In genomic region chr18:70373062-70373519, GRCh38 we compare ENCODE assay signal across 1 cellular context.
TF ChIP-seq lines count a peak whose summit lies in the region.

No MANE protein-coding gene starts in this region.

TF ChIP-seq in HepG2, 621 proteins besides CTCF, POLR2A, EP300 and RAD21 (continued from another document and continues in another):
- TF ChIP-seq ZNF687 (CRISPR knock-in tag; IDR thresholded peaks at IDR 0.05) (no peak), PAWR (CRISPR knock-in tag; IDR thresholded peaks at IDR 0.05; ENCODE audit: borderline replicate concordance) (no peak), ZNF326 (CRISPR knock-in tag; IDR thresholded peaks at IDR 0.05; ENCODE audit: borderline replicate concordance) (no peak), SKI (IDR thresholded peaks at IDR 0.05; ENCODE audit: partially characterized antibody) (no peak), CREB3 (CRISPR knock-in tag; IDR thresholded peaks at IDR 0.05) (no peak), ARHGAP35 (CRISPR knock-in tag; IDR thresholded peaks at IDR 0.05; ENCODE audit: borderline replicate concordance) (no peak), ZKSCAN1 (IDR thresholded peaks at IDR 0.05; ENCODE audit: low read length) (no peak), ZNF574 (CRISPR knock-in tag; IDR thresholded peaks at IDR 0.05) (no peak), RFXANK (CRISPR knock-in tag; IDR thresholded peaks at IDR 0.05) (no peak), IKZF5 (CRISPR knock-in tag; IDR thresholded peaks at IDR 0.05) (no peak), ZFP1 (CRISPR knock-in tag; IDR thresholded peaks at IDR 0.05) (no peak), FOSL2 (CRISPR knock-in tag; IDR thresholded peaks at IDR 0.05) (peak; percentile 32; the same call in 1 of the 2 replicates), NR1H2 (CRISPR knock-in tag; IDR thresholded peaks at IDR 0.05; ENCODE audit: borderline replicate concordance, low read depth) (no peak), NFKBIZ (CRISPR knock-in tag; IDR thresholded peaks at IDR 0.05) (no peak), MLX (CRISPR knock-in tag; IDR thresholded peaks at IDR 0.05) (no peak), ZNF329 (CRISPR knock-in tag; IDR thresholded peaks at IDR 0.05; ENCODE audit: low read depth) (no peak), RBM22 (optimal IDR thresholded peaks at IDR 0.05; ENCODE audit: low read length) (no peak), ISL2 (CRISPR knock-in tag; IDR thresholded peaks at IDR 0.05) (no peak), ELF3 (CRISPR knock-in tag; IDR thresholded peaks at IDR 0.05) (no peak), SAFB2 (CRISPR knock-in tag; IDR thresholded peaks at IDR 0.05; ENCODE audit: borderline replicate concordance, low read depth) (no peak), CBX1 (IDR thresholded peaks at IDR 0.05; ENCODE audit: low read depth) (no peak), ZNF547 (CRISPR knock-in tag; IDR thresholded peaks at IDR 0.05) (no peak), ZNF782 (CRISPR knock-in tag; IDR thresholded peaks at IDR 0.05; ENCODE audit: borderline replicate concordance) (no peak), ZNF260 (CRISPR knock-in tag; IDR thresholded peaks at IDR 0.05; ENCODE audit: borderline replicate concordance, low read depth) (no peak), RCOR2 (CRISPR knock-in tag; IDR thresholded peaks at IDR 0.05) (peak; percentile 25; the same call in 1 of the 2 replicates), HCFC1 (IDR thresholded peaks at IDR 0.05; ENCODE audit: low read depth, low read length) (no peak), MAF1 (CRISPR knock-in tag; IDR thresholded peaks at IDR 0.05; ENCODE audit: borderline replicate concordance) (no peak), EHMT2 (IDR thresholded peaks at IDR 0.05; ENCODE audit: borderline replicate concordance, low read depth, low read length) (no peak), ATF5 (CRISPR knock-in tag; IDR thresholded peaks at IDR 0.05; ENCODE audit: low read depth) (no peak), STAT5B (CRISPR knock-in tag; IDR thresholded peaks at IDR 0.05) (no peak), CREM (IDR thresholded peaks at IDR 0.05) (peak; percentile 51; the same call in 1 of the 2 replicates), CREM (CRISPR knock-in tag; IDR thresholded peaks at IDR 0.05) (no peak), RAD51 (IDR thresholded peaks at IDR 0.05; ENCODE audit: borderline replicate concordance) (no peak), EEA1 (CRISPR knock-in tag; IDR thresholded peaks at IDR 0.05; ENCODE audit: borderline replicate concordance) (no peak), ZBTB38 (CRISPR knock-in tag; IDR thresholded peaks at IDR 0.05) (no peak), SALL2 (CRISPR knock-in tag; IDR thresholded peaks at IDR 0.05) (no peak), ETS1 (CRISPR knock-in tag; IDR thresholded peaks at IDR 0.05) (no peak), JUNB (CRISPR knock-in tag; IDR thresholded peaks at IDR 0.05; ENCODE audit: borderline replicate concordance) (no peak), ZNF883 (CRISPR knock-in tag; IDR thresholded peaks at IDR 0.05; ENCODE audit: not compliant biosample characterization) (no peak), KDM4B (CRISPR knock-in tag; IDR thresholded peaks at IDR 0.05) (no peak), SRF (IDR thresholded peaks at IDR 0.05; ENCODE audit: low read depth, low read length) (no peak), CEBPG (CRISPR knock-in tag; IDR thresholded peaks at IDR 0.05) (peak; percentile 77), SRSF1 (optimal IDR thresholded peaks at IDR 0.05; ENCODE audit: low read depth, low read length) (no peak), NKX3-1 (CRISPR knock-in tag; IDR thresholded peaks at IDR 0.05) (no peak), NCOR1 (IDR thresholded peaks at IDR 0.05; ENCODE audit: borderline replicate concordance, low read length) (no peak), ZBTB37 (CRISPR knock-in tag; IDR thresholded peaks at IDR 0.05) (no peak), MTF1 (CRISPR knock-in tag; IDR thresholded peaks at IDR 0.05) (no peak), NBN (conservative IDR thresholded peaks at IDR 0.05) (no peak), SAP130 (CRISPR knock-in tag; IDR thresholded peaks at IDR 0.05; ENCODE audit: low read depth) (peak; percentile 34; the same call in 1 of the 2 replicates), FOXO1 (CRISPR knock-in tag; IDR thresholded peaks at IDR 0.05) (no peak), JARID2 (CRISPR knock-in tag; IDR thresholded peaks at IDR 0.05; ENCODE audit: insufficient replicate concordance) (no peak), FOSL1 (CRISPR knock-in tag; IDR thresholded peaks at IDR 0.05; ENCODE audit: borderline replicate concordance) (no peak), ZNF549 (CRISPR knock-in tag; IDR thresholded peaks at IDR 0.05) (no peak), KDM3A (CRISPR knock-in tag; IDR thresholded peaks at IDR 0.05; ENCODE audit: low read depth) (no peak), FUBP1 (CRISPR knock-in tag; IDR thresholded peaks at IDR 0.05; ENCODE audit: borderline replicate concordance) (no peak), SOX6 (IDR thresholded peaks at IDR 0.05) (no peak), SOX6 (CRISPR knock-in tag; IDR thresholded peaks at IDR 0.05) (peak; percentile 17; the same call in 1 of the 2 replicates), SMC3 (IDR thresholded peaks at IDR 0.05; ENCODE audit: low read length) (no peak), SIN3B (IDR thresholded peaks at IDR 0.05; ENCODE audit: low read length) (no peak), ZNF124 (CRISPR knock-in tag; IDR thresholded peaks at IDR 0.05) (no peak), BATF2 (CRISPR knock-in tag; IDR thresholded peaks at IDR 0.05) (no peak)
